ENCODE assay signal across 18 cellular contexts in the genomic region with DNA sequence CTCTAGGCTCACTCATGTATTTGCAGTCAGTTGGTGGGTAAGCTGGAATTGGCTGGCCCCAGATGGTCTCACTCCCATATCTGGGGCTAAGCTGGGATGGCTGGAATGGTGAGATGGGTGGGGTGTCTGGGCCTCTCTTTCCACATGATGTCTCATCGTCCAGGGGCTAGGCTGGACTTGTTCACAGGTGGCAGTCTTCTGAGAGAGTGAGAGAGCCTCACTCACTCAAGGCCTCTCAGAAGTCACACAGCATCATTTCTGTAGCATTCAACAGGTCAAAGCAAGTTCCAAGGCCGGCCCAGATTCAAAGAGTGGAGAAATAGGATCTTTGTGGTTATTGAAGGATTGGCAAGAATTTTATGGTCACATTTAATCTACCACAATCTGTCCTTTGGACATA.
DNase-seq lines count a peak whose midpoint lies in the region; ATAC-seq and TF ChIP-seq lines count a peak whose summit lies in the region.
"Had no signal": no experiment of that assay in that cellular context is flagged by ENCODE, and none has a peak within 500 bp of the region (broad histone marks: within the 10 kb centered on the region; RNA-seq: fewer than 3 reads in every experiment).

No MANE protein-coding gene starts in this region.

- H3K9me3 Mint-ChIP-seq in activated T-cell treated with anti-CD3 and anti-CD28 coated beads, Interleukin-2, amount 50 U/mL, for 4 hours = no peaks in the 10 kb centered on the region
- H3K9me3 Mint-ChIP-seq: activated naive CD8-positive, alpha-beta T cell treated with anti-CD3 and anti-CD28 coated beads, Interleukin-2, amount 50 U/mL, for 24 hours had no signal

- H3K4me1 ChIP-seq in BLaER1 (peaks cover 11% of the 10 kb centered on the region), RWPE2 (ENCODE audit: insufficient read depth, poor library complexity, severe bottlenecking) (peaks cover 9% of the 10 kb centered on the region)
- H3K4me1 ChIP-seq: sigmoid colon had no signal

- H3K36me3 ChIP-seq in BLaER1 (no peaks in the 10 kb centered on the region), RWPE2 (ENCODE audit: low read depth) (no peaks in the 10 kb centered on the region)
- H3K36me3 ChIP-seq: sigmoid colon, transverse colon had no signal

- 0 out of 2 replicates have a peak overlapping the region, but pooled peaks have one; percentile 11 for H3K4me2 ChIP-seq in BLaER1

- H3K27me3 Mint-ChIP-seq in activated T-cell treated with anti-CD3 and anti-CD28 coated beads, Interleukin-2, amount 50 U/mL, for 4 hours (ENCODE audit: low read depth) = peaks cover 15% of the 10 kb centered on the region

- POLR2A ChIA-PET in GM10248 (lab: Yijun Ruan, JAX) = no interaction called here

- H3K27me3 ChIP-seq in BLaER1 (no peaks in the 10 kb centered on the region), RWPE2 (ENCODE audit: insufficient read depth, poor library complexity, severe bottlenecking) (no peaks in the 10 kb centered on the region)
- H3K27me3 ChIP-seq: sigmoid colon, transverse colon had no signal

- H3K27ac ChIP-seq in BLaER1 (no peak overlapping the region), RWPE2 (ENCODE audit: poor library complexity, severe bottlenecking) (peak overlapping the region; percentile 43)
- H3K27ac ChIP-seq: HL-60, sigmoid colon had no signal

- H3K4me1 Mint-ChIP-seq in activated T-cell treated with anti-CD3 and anti-CD28 coated beads, Interleukin-2, amount 50 U/mL, for 4 hours (ENCODE audit: low read depth) = no peaks in the 10 kb centered on the region
- H3K4me1 Mint-ChIP-seq: activated naive CD8-positive, alpha-beta T cell treated with anti-CD3 and anti-CD28 coated beads, Interleukin-2, amount 50 U/mL, for 24 hours had no signal

- H3K36me3 Mint-ChIP-seq in activated T-cell treated with anti-CD3 and anti-CD28 coated beads, Interleukin-2, amount 50 U/mL, for 4 hours (ENCODE audit: insufficient read depth) = no peaks in the 10 kb centered on the region

- H3K9ac ChIP-seq in BLaER1 = no peak overlapping the region

- CTCF ChIA-PET in GM10248 (lab: Yijun Ruan, JAX) = interaction anchor here (1.1 to 1.7 kb wide), 5 partner anchors 15 to 420 kb away, joined by 3 to 5 read pairs (median 3); no protein-coding TSS in a partner anchor

- H3K4me3 Mint-ChIP-seq in activated T-cell treated with anti-CD3 and anti-CD28 coated beads, Interleukin-2, amount 50 U/mL, for 4 hours = no peak overlapping the region
- H3K4me3 Mint-ChIP-seq: activated naive CD8-positive, alpha-beta T cell treated with anti-CD3 and anti-CD28 coated beads, Interleukin-2, amount 50 U/mL, for 24 hours had no signal

- no peaks in the 10 kb centered on the region for H3K9me3 ChIP-seq in BLaER1
- no peaks in the 10 kb centered on the region for H3K9me3 ChIP-seq in RWPE2 (ENCODE audit: severe bottlenecking)
- H3K9me3 ChIP-seq: sigmoid colon, transverse colon had no signal

- TF ChIP-seq CTCF in RWPE2 (IDR thresholded peaks at IDR 0.05; ENCODE audit: poor library complexity, severe bottlenecking) (no peak), GM10248 (IDR thresholded peaks at IDR 0.05; ENCODE audit: control extremely low read depth, extremely low read depth, low read depth, missing control alignments) (no peak)

- no peaks in the 10 kb centered on the region for H4K20me1 ChIP-seq in BLaER1

- no peak overlapping the region for H3K4me3 ChIP-seq in BLaER1
- no peak overlapping the region for H3K4me3 ChIP-seq in RWPE2 (ENCODE audit: severe bottlenecking)
- H3K4me3 ChIP-seq: sigmoid colon, transverse colon had no signal

- peak; percentile 75 for DNase-seq in RWPE2 (ENCODE audit: low spot score)
- DNase-seq in DMS79 (lab: John Stamatoyannopoulos, UW) = no peak
- no peak for DNase-seq in GM10248 (ENCODE audit: extremely low spot score)
- no peak for DNase-seq in NCI-H510A (lab: John Stamatoyannopoulos, UW)
- DNase-seq in activated T-cell treated with anti-CD3 and anti-CD28 coated beads, Interleukin-2, amount 50 U/mL, for 4 hours = no peak
- DNase-seq: activated CD4-positive, CD25-positive, alpha-beta regulatory T cell treated with anti-CD3 and anti-CD28 coated beads, Interleukin-2, amount 50 U/mL, for 72 hours; activated naive CD8-positive, alpha-beta T cell treated with anti-CD3 and anti-CD28 coated beads, Interleukin-2, amount 50 U/mL, for 24 hours; cerebellar nuclear complex; islet precursor cell; NCI-H524; PC-3; sigmoid colon; stimulated activated CD4-positive, alpha-beta T cell treated with anti-CD3 and anti-CD28 coated beads, Interleukin-4, amount 100 ng/mL, for 1 hour; transverse colon had no signal

- peak; percentile 28 for ATAC-seq in GM19438 (IDR thresholded peaks at IDR 0.05; ENCODE audit: low read depth, unreplicated experiment)
- peak; percentile 31 for ATAC-seq in HG02938 (IDR thresholded peaks at IDR 0.05; ENCODE audit: unreplicated experiment)
- peak; percentile 75 for ATAC-seq in RWPE2 (ENCODE audit: low read depth)
- no peak for ATAC-seq in activated T-cell treated with anti-CD3 and anti-CD28 coated beads, Interleukin-2, amount 50 U/mL, for 4 hours
- ATAC-seq: activated naive CD8-positive, alpha-beta T cell treated with anti-CD3 and anti-CD28 coated beads, Interleukin-2, amount 50 U/mL, for 24 hours; PC-3 had no signal

Comparison
In these comparisons a context has a peak if more than half of its experiments do, and no peak if none do; other contexts are left out.
1. ATAC-seq: peak in GM19438 (single experiment), HG02938 (single experiment) and RWPE2 (single experiment); none in activated T-cell treated with anti-CD3 and anti-CD28 coated beads, Interleukin-2, amount 50 U/mL, for 4 hours (0 of 2).